In the genomic region with DNA sequence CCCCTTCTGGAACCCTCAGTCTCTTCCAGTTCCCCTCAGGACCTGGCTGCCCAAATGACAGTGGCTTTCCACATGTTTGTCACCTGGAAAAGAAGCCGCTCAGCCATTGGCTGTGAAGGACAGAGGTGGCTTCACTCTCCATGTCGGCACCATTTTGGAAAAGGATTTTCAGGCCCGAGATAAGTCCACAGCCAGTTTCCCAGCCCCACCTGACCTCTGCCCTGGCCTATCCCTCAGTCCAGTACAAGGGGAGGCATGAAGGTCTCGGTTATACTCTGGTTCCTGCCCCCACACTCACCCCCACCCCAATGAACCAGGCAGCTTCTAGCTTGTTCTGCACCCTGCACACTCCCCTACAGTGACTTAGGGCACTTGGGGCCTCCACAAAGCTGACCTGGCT, we compare ENCODE assay signal across 1 cellular context.
TF ChIP-seq lines count a peak whose summit lies in the region.

No MANE protein-coding gene starts in this region.

TF ChIP-seq in HepG2, 621 proteins besides CTCF, POLR2A, EP300 and RAD21 (continued from another document):
- TF ChIP-seq, protein P1, sequence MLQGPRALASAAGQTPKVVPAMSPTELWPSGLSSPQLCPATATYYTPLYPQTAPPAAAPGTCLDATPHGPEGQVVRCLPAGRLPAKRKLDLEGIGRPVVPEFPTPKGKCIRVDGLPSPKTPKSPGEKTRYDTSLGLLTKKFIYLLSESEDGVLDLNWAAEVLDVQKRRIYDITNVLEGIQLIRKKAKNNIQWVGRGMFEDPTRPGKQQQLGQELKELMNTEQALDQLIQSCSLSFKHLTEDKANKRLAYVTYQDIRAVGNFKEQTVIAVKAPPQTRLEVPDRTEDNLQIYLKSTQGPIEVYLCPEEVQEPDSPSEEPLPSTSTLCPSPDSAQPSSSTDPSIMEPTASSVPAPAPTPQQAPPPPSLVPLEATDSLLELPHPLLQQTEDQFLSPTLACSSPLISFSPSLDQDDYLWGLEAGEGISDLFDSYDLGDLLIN (CRISPR knock-in tag; IDR thresholded peaks at IDR 0.05; ENCODE audit: borderline replicate concordance) = no peak
- TF ChIP-seq ZNF329 (CRISPR knock-in tag; IDR thresholded peaks at IDR 0.05; ENCODE audit: low read depth) = no peak
- TF ChIP-seq HHEX (CRISPR knock-in tag; IDR thresholded peaks at IDR 0.05) = no peak
- no peak for TF ChIP-seq RAD51 (IDR thresholded peaks at IDR 0.05; ENCODE audit: borderline replicate concordance)
- TF ChIP-seq KLF13 (CRISPR knock-in tag; IDR thresholded peaks at IDR 0.05) = no peak
- 0 out of 2 replicates have a peak, but pooled peaks have one; percentile 9 for TF ChIP-seq ZNF619 (CRISPR knock-in tag; IDR thresholded peaks at IDR 0.05)
TF ChIP-seq in HepG2: peak in this region for 31.
